2 cellular contexts compared by ENCODE assay signal in genomic region chr9:114249424-114250234, GRCh38.
TF ChIP-seq lines count a peak whose summit lies in the region.

No MANE protein-coding gene starts in this region.

TF ChIP-seq in IMR-90, 13 proteins besides CTCF, POLR2A, EP300 and RAD21:
- TF ChIP-seq BHLHE40 (IDR thresholded peaks at IDR 0.05; ENCODE audit: low read depth, low read length) (no peak), NFE2L2 (IDR thresholded peaks at IDR 0.05; ENCODE audit: low read depth, low read length) (no peak), MAZ (IDR thresholded peaks at IDR 0.05; ENCODE audit: borderline replicate concordance, low read depth, low read length) (no peak), CEBPB (IDR thresholded peaks at IDR 0.05; ENCODE audit: low read depth, low read length) (no peak), CHD1 (IDR thresholded peaks at IDR 0.05; ENCODE audit: low read depth, low read length) (no peak), RFX5 (IDR thresholded peaks at IDR 0.05; ENCODE audit: low read depth, low read length) (no peak), MXI1 (IDR thresholded peaks at IDR 0.05; ENCODE audit: borderline replicate concordance, low read depth, low read length) (no peak), USF2 (IDR thresholded peaks at IDR 0.05; ENCODE audit: low read depth, low read length) (no peak), RCOR1 (IDR thresholded peaks at IDR 0.05; ENCODE audit: insufficient replicate concordance, low read length) (no peak), SMC3 (IDR thresholded peaks at IDR 0.05; ENCODE audit: low read depth, low read length) (no peak), FOS (IDR thresholded peaks at IDR 0.05; ENCODE audit: low read depth, low read length) (no peak)
TF ChIP-seq in IMR-90: peak in this region for 0.

TF ChIP-seq in endothelial cell of umbilical vein, 7 proteins besides CTCF, POLR2A, EP300 and RAD21:
- TF ChIP-seq JUN (IDR thresholded peaks at IDR 0.05; ENCODE audit: borderline replicate concordance, insufficient read depth, insufficient read length, low read depth): no peak
- no peak for TF ChIP-seq GATA2 (IDR thresholded peaks at IDR 0.05; ENCODE audit: insufficient read depth, insufficient read length, low read depth, low read length)
- TF ChIP-seq FOS (IDR thresholded peaks at IDR 0.05; ENCODE audit: borderline replicate concordance, insufficient read depth, low read length): no peak
- TF ChIP-seq MAX (IDR thresholded peaks at IDR 0.05; ENCODE audit: insufficient read depth, insufficient read length): no peak
- TF ChIP-seq EZH2 (IDR thresholded peaks at IDR 0.05; ENCODE audit: borderline replicate concordance, low read depth, low read length, severe bottlenecking): no peak
- TF ChIP-seq MYC (IDR thresholded peaks at IDR 0.05; ENCODE audit: low read depth, low read length): no peak
- TF ChIP-seq POLR2AphosphoS5 (IDR thresholded peaks at IDR 0.05; ENCODE audit: insufficient read depth, low read depth, low read length): no peak
